ENCODE assay signal across 1 cellular context in genomic region chr4:186712690-186713089, GRCh38.
TF ChIP-seq lines count a peak whose summit lies in the region.

No MANE protein-coding gene starts in this region.

TF ChIP-seq in K562, 482 proteins besides CTCF, POLR2A, EP300 and RAD21 (continued from another document):
- TF ChIP-seq E2F6 (IDR thresholded peaks at IDR 0.05; ENCODE audit: borderline replicate concordance in 1 of 2, extremely low read depth in 1 of 2, insufficient read depth in 1 of 2, insufficient read length in 1 of 2, low read depth in 1 of 2, low read length in 1 of 2, poor library complexity in 1 of 2, severe bottlenecking in 1 of 2) (peak in 1 of 2 experiments; percentile 31), ZNF12 (CRISPR knock-in tag; IDR thresholded peaks at IDR 0.05) (no peak), ZNF639 (CRISPR knock-in tag; conservative IDR thresholded peaks at IDR 0.05 in 1 of 2, IDR thresholded peaks at IDR 0.05 in 1 of 2) (no peak), XRCC5 (IDR thresholded peaks at IDR 0.05; ENCODE audit: low read depth, low read length) (no peak), ZNF764 (CRISPR knock-in tag; IDR thresholded peaks at IDR 0.05; ENCODE audit: low read depth) (no peak), SAP30 (IDR thresholded peaks at IDR 0.05; ENCODE audit: borderline replicate concordance, insufficient read depth, low read depth, low read length, poor library complexity, severe bottlenecking) (no peak), PHB (CRISPR knock-in tag; IDR thresholded peaks at IDR 0.05) (no peak), NELFE (IDR thresholded peaks at IDR 0.05; ENCODE audit: insufficient read depth, insufficient read length) (no peak), CCNT2 (IDR thresholded peaks at IDR 0.05; ENCODE audit: borderline replicate concordance, extremely low read depth, insufficient read length, low read depth, low read length) (no peak), CBX8 (IDR thresholded peaks at IDR 0.05; ENCODE audit: borderline replicate concordance, extremely low read depth, low read depth, low read length, poor library complexity, severe bottlenecking) (no peak), SPI1 (IDR thresholded peaks at IDR 0.05; ENCODE audit: borderline replicate concordance, low read depth, low read length) (no peak), BACH1 (tag; IDR thresholded peaks at IDR 0.05) (no peak), ZBTB33 (CRISPR knock-in tag; IDR thresholded peaks at IDR 0.05) (peak; percentile 65; the same call in 1 of the 2 replicates), ARID4B (CRISPR knock-in tag; IDR thresholded peaks at IDR 0.05) (no peak)
TF ChIP-seq in K562: peak in this region for 3.
